ENCODE assay signal across 10 cellular contexts in genomic region chr5:173001229-173001841, GRCh38. TPM values are rescaled to one million over a fixed set of nuclear protein-coding genes. Genes with fewer than 3 reads are reported as not detected.
A peak's percentile ranks its signal among the peaks of the same experiment; 100 is the strongest.
DNase-seq lines count a peak whose midpoint lies in the region; ATAC-seq and TF ChIP-seq lines count a peak whose summit lies in the region.
"Had no signal": no experiment of that assay in that cellular context is flagged by ENCODE, and none has a peak within 500 bp of the region (broad histone marks: within the 10 kb centered on the region; RNA-seq: fewer than 3 reads in every experiment).

No MANE protein-coding gene starts in this region.

- H3K4me1 Mint-ChIP-seq in activated T-cell treated with anti-CD3 and anti-CD28 coated beads, Interleukin-2, amount 50 U/mL, for 24 hours (ENCODE audit: low read depth) = peaks cover 86% of the 10 kb centered on the region
- H3K4me1 Mint-ChIP-seq in WTC11 = peaks cover 11% of the 10 kb centered on the region
- peaks cover 37 to 56% of the 10 kb centered on the region in 2 donors for H3K4me1 Mint-ChIP-seq in stimulated activated naive B cell treated with anti-CD40 and anti-IgM and Interleukin-4, amounts not matched to agents 10 μg/mL and 1 μg/mL and 100 μg/mL, for 72 hours

- no peaks in the 10 kb centered on the region for H3K27me3 Mint-ChIP-seq in activated T-cell treated with anti-CD3 and anti-CD28 coated beads, Interleukin-2, amount 50 U/mL, for 24 hours
- H3K27me3 Mint-ChIP-seq in WTC11 (ENCODE audit: low read depth) = no peaks in the 10 kb centered on the region
- no peaks in the 10 kb centered on the region for H3K27me3 Mint-ChIP-seq in stimulated activated naive B cell treated with anti-CD40 and anti-IgM and Interleukin-4, amounts not matched to agents 10 μg/mL and 1 μg/mL and 100 μg/mL, for 72 hours

- H3K27ac Mint-ChIP-seq in activated T-cell treated with anti-CD3 and anti-CD28 coated beads, Interleukin-2, amount 50 U/mL, for 24 hours = peak overlapping the region; percentile 46
- 0 out of 2 replicates have a peak overlapping the region, but pooled peaks have one; percentile 13 for H3K27ac Mint-ChIP-seq in WTC11
- H3K27ac Mint-ChIP-seq in stimulated activated naive B cell treated with anti-CD40 and anti-IgM and Interleukin-4, amounts not matched to agents 10 μg/mL and 1 μg/mL and 100 μg/mL, for 72 hours = peak overlapping the region; percentile 72

- POLR2A ChIA-PET in WTC11 (lab: Charles Lee) = interaction anchor here (0.5 to 0.7 kb wide), 2 partner anchors 213 to 1785 kb away, joined by 3 to 4 read pairs; no protein-coding TSS in a partner anchor

- no peak for DNase-seq in activated T-cell treated with anti-CD3 and anti-CD28 coated beads, Interleukin-2, amount 50 U/mL, for 24 hours
- DNase-seq in activated T-cell treated with anti-CD3 and anti-CD28 coated beads for 4 hours (no peak), WTC11 (ENCODE audit: low spot score) (no peak), AG08396 (ENCODE audit: low spot score) (no peak), Right ventricle myocardium superior (no peak), NCI-H146 treated with DMSO at 0.1 percent for 48 hours (lab: John Stamatoyannopoulos, UW; ENCODE audit: unreplicated experiment) (no peak)
- no peak for DNase-seq in stimulated activated naive B cell treated with anti-CD40 and anti-IgM and Interleukin-4, amounts not matched to agents 10 μg/mL and 1 μg/mL and 100 μg/mL, for 72 hours
- DNase-seq: head of caudate nucleus had no signal

- peaks cover 70% of the 10 kb centered on the region for H3K36me3 Mint-ChIP-seq in activated T-cell treated with anti-CD3 and anti-CD28 coated beads, Interleukin-2, amount 50 U/mL, for 24 hours (ENCODE audit: low read depth)
- peaks cover 11% of the 10 kb centered on the region for H3K36me3 Mint-ChIP-seq in WTC11
- peaks cover 31 to 43% of the 10 kb centered on the region in 2 donors for H3K36me3 Mint-ChIP-seq in stimulated activated naive B cell treated with anti-CD40 and anti-IgM and Interleukin-4, amounts not matched to agents 10 μg/mL and 1 μg/mL and 100 μg/mL, for 72 hours

- H3K9me3 Mint-ChIP-seq in activated T-cell treated with anti-CD3 and anti-CD28 coated beads, Interleukin-2, amount 50 U/mL, for 24 hours = no peaks in the 10 kb centered on the region
- no peaks in the 10 kb centered on the region for H3K9me3 Mint-ChIP-seq in WTC11
- no peaks in the 10 kb centered on the region for H3K9me3 Mint-ChIP-seq in stimulated activated naive B cell treated with anti-CD40 and anti-IgM and Interleukin-4, amounts not matched to agents 10 μg/mL and 1 μg/mL and 100 μg/mL, for 72 hours

- no peak for TF ChIP-seq CTCF in WTC11 (IDR thresholded peaks at IDR 0.05)

- CTCF ChIA-PET in WTC11 (lab: Charles Lee) = interaction anchor here (0.7 kb wide), 2 partner anchors 10 to 39 kb away, joined by 3 to 9 read pairs; no protein-coding TSS in a partner anchor

- H3K4me3 Mint-ChIP-seq in activated T-cell treated with anti-CD3 and anti-CD28 coated beads, Interleukin-2, amount 50 U/mL, for 24 hours = peak overlapping the region; percentile 2
- no peak overlapping the region for H3K4me3 Mint-ChIP-seq in WTC11
- H3K4me3 Mint-ChIP-seq in stimulated activated naive B cell treated with anti-CD40 and anti-IgM and Interleukin-4, amounts not matched to agents 10 μg/mL and 1 μg/mL and 100 μg/mL, for 72 hours = peak overlapping the region; percentile 23 to 44

- ATAC-seq in HG02678 (IDR thresholded peaks at IDR 0.05; ENCODE audit: unreplicated experiment) (peak; percentile 87), WTC11 (no peak), Right ventricle myocardium superior (ENCODE audit: poor library complexity) (no peak)
- peak; percentile 48 to 76 for ATAC-seq in stimulated activated naive B cell treated with anti-CD40 and anti-IgM and Interleukin-4, amounts not matched to agents 10 μg/mL and 1 μg/mL and 100 μg/mL, for 72 hours (replicated peaks)
- ATAC-seq: SK-N-SH treated with all-trans-retinoic acid at 6 μM for 48 hours had no signal

- intact Hi-C loops in Right ventricle myocardium superior (cut with DNase I) = no loop called here

TF ChIP-seq in WTC11, 78 proteins besides CTCF, POLR2A, EP300 and RAD21:
- TF ChIP-seq ZNF281 (CRISPR knock-in tag; IDR thresholded peaks at IDR 0.05) = no peak
- no peak for TF ChIP-seq ARID4B (CRISPR knock-in tag; IDR thresholded peaks at IDR 0.05; ENCODE audit: borderline replicate concordance)

RNA-seq across cellular contexts. Expression of gene ATP6V0E1, which starts 17.8 kb away (rescaled TPM):
- 72.7 to 80.9 TPM (median 77.1 TPM) in 3 replicates for total RNA-seq in WTC11 (2021)
- 187 TPM for total RNA-seq in Right ventricle myocardium superior

RNA-seq across cellular contexts. Expression of gene RPL26L1, which starts 42.1 kb away (rescaled TPM):
- 46.2 to 52.2 TPM (median 51.9 TPM) in 3 replicates for total RNA-seq in WTC11 (2021)
- 22.8 TPM for total RNA-seq in Right ventricle myocardium superior

RNA-seq across cellular contexts. Expression of gene CREBRF, which starts 54.8 kb away (rescaled TPM):
- total RNA-seq in WTC11 (2021) = 5.7 to 7.2 TPM (median 6.3 TPM) in 3 replicates
- total RNA-seq in Right ventricle myocardium superior = 23.9 TPM

Comparison
In these comparisons a context has a peak if more than half of its experiments do, and no peak if none do; other contexts are left out.
1. H3K27ac Mint-ChIP-seq: peak in every context shown above with its lines; median percentile 72 in stimulated activated naive B cell treated with anti-CD40 and anti-IgM and Interleukin-4, amounts not matched to agents 10 μg/mL and 1 μg/mL and 100 μg/mL, for 72 hours; 46 in activated T-cell treated with anti-CD3 and anti-CD28 coated beads, Interleukin-2, amount 50 U/mL, for 24 hours; 13 in WTC11.
2. ATAC-seq: peak in HG02678 (single experiment) and stimulated activated naive B cell treated with anti-CD40 and anti-IgM and Interleukin-4, amounts not matched to agents 10 μg/mL and 1 μg/mL and 100 μg/mL, for 72 hours (2 of 2); none in WTC11 (single experiment) and Right ventricle myocardium superior (single experiment).